Comparison of ENCODE assay signal across 27 cellular contexts in genomic region chr7:3895341-3895740, GRCh38.
"Had no signal": no experiment of that assay in that cellular context is flagged by ENCODE, and none has a peak within 500 bp of the region (broad histone marks: within the 10 kb centered on the region; RNA-seq: fewer than 3 reads in every experiment).

No MANE protein-coding gene starts in this region.

- DNase-seq: dermis blood vessel endothelial cell; effector memory CD4-positive, alpha-beta T cell; esophagus squamous epithelium; foreskin melanocyte; glutamatergic neuron; heart right ventricle; hippocampal formation; left cardiac atrium; left lung; mesenchymal stem cell; mucosa of descending colon; naive B cell; pancreas; right lobe of liver; small intestine; stimulated activated CD4-positive, alpha-beta T cell treated with anti-CD3 and anti-CD28 coated beads, Interleukin-12 subunit alpha, Interleukin-12 subunit beta, amount 100 ng/mL, for 4 hours; stimulated activated CD4-positive, alpha-beta T cell treated with anti-CD3 and anti-CD28 coated beads, Interleukin-1b, Interleukin-23, amount 100 ng/mL, for 48 hours; stimulated activated CD4-positive, alpha-beta T cell treated with anti-CD3 and anti-CD28 coated beads, Interleukin-4, amount 100 ng/mL, for 1 hour; stimulated activated CD8-positive, alpha-beta memory T cell treated with anti-CD3 and anti-CD28 coated beads, Interleukin-4, amount 100 ng/mL, for 48 hours; stimulated activated naive CD4-positive, alpha-beta T cell; stimulated activated naive CD8-positive, alpha-beta T cell treated with anti-CD3 and anti-CD28 coated beads, Interleukin-15, amount 100 ng/mL, for 72 hours; thyroid gland had no signal

- ATAC-seq: heart right ventricle; left cardiac atrium; left lung; mucosa of descending colon; natural killer cell treated with Interleukin-12 subunit alpha and Interleukin-12 subunit beta and Interleukin-15 and Interleukin-18, amount 100 ng/mL, for 72 hours; pancreas; right lobe of liver; stimulated activated naive CD8-positive, alpha-beta T cell treated with anti-CD3 and anti-CD28 coated beads, Interleukin-15, amount 100 ng/mL, for 72 hours had no signal

- H3K27me3 ChIP-seq: heart right ventricle, left lung, pancreas, right lobe of liver, thyroid gland had no signal

- FAIRE-seq: endothelial cell of umbilical vein, islet of Langerhans, pancreas, small intestine had no signal

- H3K36me3 ChIP-seq: esophagus squamous epithelium, heart right ventricle, left lung, neutrophil, pancreas, right lobe of liver, thyroid gland had no signal

- H3K27ac ChIP-seq: coronary artery, heart right ventricle, left lung, neutrophil, pancreas, right lobe of liver, thyroid gland had no signal

- H3K4me3 ChIP-seq: coronary artery, esophagus squamous epithelium, heart right ventricle, left lung, mucosa of descending colon, pancreas, right lobe of liver, thyroid gland had no signal

- H3K9me3 ChIP-seq: esophagus squamous epithelium, heart right ventricle, left lung, mucosa of descending colon, neutrophil, pancreas, right lobe of liver, thyroid gland had no signal

- H3K4me1 ChIP-seq: heart right ventricle, left lung, pancreas, right lobe of liver had no signal
